ENCODE assay signal across 8 cellular contexts in the genomic region with DNA sequence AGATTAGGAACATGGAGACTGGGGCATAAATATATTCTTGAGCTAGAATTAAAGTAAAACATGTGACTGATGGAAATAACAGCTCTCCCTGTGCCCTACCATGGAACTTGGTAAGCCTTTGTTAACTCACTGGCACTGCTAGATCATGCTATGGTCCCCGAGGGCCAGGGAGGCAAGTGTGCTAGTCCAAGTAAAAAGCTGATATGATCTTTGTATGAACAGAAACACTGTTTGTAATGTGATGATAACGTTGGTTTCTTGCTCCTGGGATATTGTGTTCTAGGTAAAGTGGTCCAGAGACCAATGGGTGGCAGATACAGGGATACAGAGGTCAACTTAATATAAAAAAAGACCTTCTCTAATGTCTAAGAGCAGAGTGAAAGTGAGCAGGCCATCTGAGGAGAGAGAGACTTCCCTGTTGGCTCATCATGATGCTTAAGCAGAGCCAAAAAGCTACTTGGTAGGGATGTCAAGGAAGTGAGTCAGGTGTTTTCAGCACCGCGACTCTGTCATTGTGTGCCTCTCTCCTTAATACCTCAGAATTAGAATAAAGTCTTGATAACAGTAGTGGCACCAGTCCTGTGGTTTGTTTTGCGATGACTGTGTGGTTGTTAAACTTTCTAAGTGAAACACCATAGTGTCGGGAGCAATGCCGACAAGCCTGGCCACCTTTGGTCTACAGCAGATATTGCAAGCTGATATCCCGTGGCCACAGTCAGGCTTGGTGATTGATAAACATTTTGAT. TPM values are rescaled to one million over a fixed set of nuclear protein-coding genes. Genes with fewer than 3 reads are reported as not detected.
A peak's percentile ranks its signal among the peaks of the same experiment; 100 is the strongest.
DNase-seq lines count a peak whose midpoint lies in the region; ATAC-seq, FAIRE-seq and TF ChIP-seq lines count a peak whose summit lies in the region.

No MANE protein-coding gene starts in this region.

- H3K4me1 ChIP-seq in RWPE2 (ENCODE audit: insufficient read depth, poor library complexity, severe bottlenecking), result peaks cover 4% of the 10 kb centered on the region

- H3K4me1 Mint-ChIP-seq in type B pancreatic cell (ENCODE audit: unreplicated experiment), result no peaks in the 10 kb centered on the region

- H3K36me3 ChIP-seq in RWPE2 (ENCODE audit: low read depth) (peaks cover 4% of the 10 kb centered on the region; the same call in 1 of the 2 replicates), bronchial epithelial cell (ENCODE audit: control insufficient read depth, insufficient read depth, low read length) (no peaks in the 10 kb centered on the region)

- FAIRE-seq in bronchial epithelial cell (lab: Jason Lieb, UNC) (no peak), D721Med (lab: Jason Lieb, UNC) (no peak)

- H3K27ac Mint-ChIP-seq in type B pancreatic cell, result no peak overlapping the region

- TF ChIP-seq CTCF in RWPE2 (IDR thresholded peaks at IDR 0.05; ENCODE audit: poor library complexity, severe bottlenecking) (no peak), bronchial epithelial cell (IDR thresholded peaks at IDR 0.05; ENCODE audit: insufficient read depth, low read length, severe bottlenecking) (no peak), D721Med (IDR thresholded peaks at IDR 0.05; ENCODE audit: insufficient read depth, missing control alignments) (no peak), type B pancreatic cell (conservative IDR thresholded peaks at IDR 0.05) (no peak)

- H3K4me3 ChIP-seq in RWPE2 (ENCODE audit: severe bottlenecking) (no peak overlapping the region), bronchial epithelial cell (ENCODE audit: low read depth, low read length) (no peak overlapping the region)

- no peak overlapping the region for H3K27ac ChIP-seq in RWPE2 (ENCODE audit: poor library complexity, severe bottlenecking)

- H3K27me3 ChIP-seq in RWPE2 (ENCODE audit: insufficient read depth, poor library complexity, severe bottlenecking), result no peaks in the 10 kb centered on the region
- H3K27me3 ChIP-seq in bronchial epithelial cell (ENCODE audit: control insufficient read depth, insufficient read depth, low read length), result no peaks in the 10 kb centered on the region

- no peaks in the 10 kb centered on the region for H3K9me3 Mint-ChIP-seq in type B pancreatic cell

- peaks cover 18% of the 10 kb centered on the region for H3K36me3 Mint-ChIP-seq in type B pancreatic cell

- H3K27me3 Mint-ChIP-seq in type B pancreatic cell, result no peaks in the 10 kb centered on the region

- DNase-seq in RWPE2 (ENCODE audit: low spot score) (no peak), bronchial epithelial cell (ENCODE audit: low read depth) (peak; percentile 37), amygdala (lab: John Stamatoyannopoulos, UW) (no peak), D721Med (ENCODE audit: insufficient read length, low spot score) (no peak), type B pancreatic cell (ENCODE audit: extremely low spot score, unreplicated experiment) (no peak)
- DNase-seq in stimulated activated CD4-positive, alpha-beta T cell treated with anti-CD3 and anti-CD28 coated beads, Interleukin-4, amount 100 ng/mL, for 1 hour, result peak; percentile 34

- ATAC-seq in GM18858 (IDR thresholded peaks at IDR 0.05; ENCODE audit: unreplicated experiment), result peak; percentile 56
- peak; percentile 61 for ATAC-seq in HG02852 (IDR thresholded peaks at IDR 0.05; ENCODE audit: unreplicated experiment)
- ATAC-seq in RWPE2 (ENCODE audit: low read depth), result peak; percentile 64

- H3K4me3 Mint-ChIP-seq in type B pancreatic cell, result no peak overlapping the region

- no peaks in the 10 kb centered on the region for H3K9me3 ChIP-seq in RWPE2 (ENCODE audit: severe bottlenecking)

RNA-seq across cellular contexts. Expression of a gene that starts 27.7 kb away (rescaled TPM):
- 6.1 TPM in 2 replicates for total RNA-seq in bronchial epithelial cell
- total RNA-seq in type B pancreatic cell (ENCODE audit: low replicate concordance), result 37.7 and 74.3 TPM in 2 replicates

Comparison
In these comparisons a context has a peak if more than half of its experiments do, and no peak if none do; other contexts are left out.
1. DNase-seq: peak in bronchial epithelial cell (single experiment) and stimulated activated CD4-positive, alpha-beta T cell treated with anti-CD3 and anti-CD28 coated beads, Interleukin-4, amount 100 ng/mL, for 1 hour (single experiment); none in RWPE2 (single experiment), amygdala (0 of 56), D721Med (single experiment) and type B pancreatic cell (single experiment).
2. Peak in every context shown above with its lines, with median percentiles within 50 percentile points of each other: ATAC-seq.